Comparison of ENCODE assay signal across 8 cellular contexts in the genomic region with DNA sequence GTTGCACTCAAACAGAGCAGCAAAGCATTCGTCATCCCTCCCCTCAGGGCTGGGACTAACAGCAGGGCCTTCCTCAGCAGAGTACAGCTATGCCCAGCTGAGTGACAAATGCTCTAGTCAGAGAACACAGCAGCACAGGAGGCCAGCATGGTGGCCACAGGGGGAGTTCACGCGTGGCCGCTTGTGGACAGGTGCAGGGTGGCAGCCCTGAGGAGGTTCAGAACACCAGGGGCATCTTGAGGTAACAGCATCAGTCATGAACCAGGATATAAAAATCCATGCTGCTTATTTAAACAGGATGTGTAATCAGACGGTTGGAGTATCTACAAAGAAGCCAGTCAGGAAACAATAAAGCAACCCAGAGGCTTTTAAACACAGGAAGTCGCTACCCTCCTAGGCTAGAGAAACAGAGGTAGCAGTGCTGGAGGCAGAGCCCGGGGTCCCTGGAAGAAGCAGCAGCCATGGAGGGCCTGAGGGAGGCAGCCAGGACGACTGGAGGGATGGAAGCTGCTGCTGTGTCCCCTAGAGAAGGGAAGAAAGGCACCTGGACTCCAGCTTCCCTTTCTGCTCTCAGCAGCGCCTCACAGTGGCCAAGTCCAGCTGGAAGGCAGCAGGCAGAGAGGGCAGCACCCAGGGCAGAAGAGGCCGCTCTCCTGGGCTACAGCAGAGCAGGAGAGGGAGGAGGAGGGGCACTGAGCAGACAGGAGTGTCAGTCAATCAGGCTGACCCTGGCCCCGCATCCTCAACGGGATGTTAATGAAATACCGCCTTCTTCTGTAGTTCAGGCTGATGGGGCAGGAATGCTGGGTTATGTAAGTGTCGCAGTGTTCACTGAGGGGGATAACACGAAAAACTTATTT.
DNase-seq lines count a peak whose midpoint lies in the region; ATAC-seq lines count a peak whose summit lies in the region.

No MANE protein-coding gene starts in this region.

- ATAC-seq in HG03280 (IDR thresholded peaks at IDR 0.05; ENCODE audit: unreplicated experiment), result peak; percentile 59
- ATAC-seq in activated naive CD8-positive, alpha-beta T cell treated with anti-CD3 and anti-CD28 coated beads, Interleukin-2, amount 50 U/mL, for 24 hours, result peak; percentile 38

- H3K4me1 Mint-ChIP-seq in activated naive CD8-positive, alpha-beta T cell treated with anti-CD3 and anti-CD28 coated beads, Interleukin-2, amount 50 U/mL, for 24 hours, result peaks cover 20% of the 10 kb centered on the region

- no peaks in the 10 kb centered on the region for H3K9me3 Mint-ChIP-seq in activated naive CD8-positive, alpha-beta T cell treated with anti-CD3 and anti-CD28 coated beads, Interleukin-2, amount 50 U/mL, for 24 hours

- no peak overlapping the region for H3K4me3 Mint-ChIP-seq in activated naive CD8-positive, alpha-beta T cell treated with anti-CD3 and anti-CD28 coated beads, Interleukin-2, amount 50 U/mL, for 24 hours

- DNase-seq in DMS153 treated with DMSO at 0.1 percent for 48 hours (lab: John Stamatoyannopoulos, UW; ENCODE audit: unreplicated experiment), result peak; percentile 43
- peak; percentile 40 for DNase-seq in SK-N-DZ (ENCODE audit: low spot score)
- DNase-seq in activated naive CD8-positive, alpha-beta T cell treated with anti-CD3 and anti-CD28 coated beads, Interleukin-2, amount 50 U/mL, for 24 hours, result peak; percentile 34
- DNase-seq in iPS-NIHi11 (ENCODE audit: low spot score), result peak; percentile 88
- peak in 2 of 3 donors; percentile 34 to 69 for DNase-seq in stimulated activated CD4-positive, alpha-beta T cell treated with anti-CD3 and anti-CD28 coated beads, TNF-alpha, amount 100 ng/mL, for 1 hour (ENCODE audit: low read depth in 3 of 3, low spot score in 1 of 3)
- DNase-seq in GM19238 (ENCODE audit: insufficient read length, low spot score), result no peak
- no peak for DNase-seq in NCI-H2107 (lab: John Stamatoyannopoulos, UW)

- H3K27ac Mint-ChIP-seq in activated naive CD8-positive, alpha-beta T cell treated with anti-CD3 and anti-CD28 coated beads, Interleukin-2, amount 50 U/mL, for 24 hours, result no peak overlapping the region

- no peaks in the 10 kb centered on the region for H3K27me3 Mint-ChIP-seq in activated naive CD8-positive, alpha-beta T cell treated with anti-CD3 and anti-CD28 coated beads, Interleukin-2, amount 50 U/mL, for 24 hours

- H3K36me3 Mint-ChIP-seq in activated naive CD8-positive, alpha-beta T cell treated with anti-CD3 and anti-CD28 coated beads, Interleukin-2, amount 50 U/mL, for 24 hours (ENCODE audit: low read depth), result no peaks in the 10 kb centered on the region

Comparison
In these comparisons a context has a peak if more than half of its experiments do, and no peak if none do; other contexts are left out.
1. DNase-seq: peak in DMS153 treated with DMSO at 0.1 percent for 48 hours (single experiment), SK-N-DZ (single experiment), activated naive CD8-positive, alpha-beta T cell treated with anti-CD3 and anti-CD28 coated beads, Interleukin-2, amount 50 U/mL, for 24 hours (single experiment), iPS-NIHi11 (single experiment) and stimulated activated CD4-positive, alpha-beta T cell treated with anti-CD3 and anti-CD28 coated beads, TNF-alpha, amount 100 ng/mL, for 1 hour (2 of 3); none in GM19238 (single experiment) and NCI-H2107 (single experiment).